8 cellular contexts compared by ENCODE assay signal in genomic region chr1:115829023-115829674, GRCh38. TPM values are rescaled to one million over a fixed set of nuclear protein-coding genes. Genes with fewer than 3 reads are reported as not detected.
DNase-seq lines count a peak whose midpoint lies in the region; ATAC-seq, FAIRE-seq and TF ChIP-seq lines count a peak whose summit lies in the region.
"Had no signal": no experiment of that assay in that cellular context is flagged by ENCODE, and none has a peak within 500 bp of the region (broad histone marks: within the 10 kb centered on the region; RNA-seq: fewer than 3 reads in every experiment).

No MANE protein-coding gene starts in this region.

- H3K4me3 Mint-ChIP-seq in neural progenitor cell, result peak overlapping the region; percentile 83

- H3K4me2 ChIP-seq in neural progenitor cell, result peak overlapping the region; percentile 98

- peaks cover 2% of the 10 kb centered on the region for H3K36me3 Mint-ChIP-seq in neural progenitor cell

- intact Hi-C loops in esophagus squamous epithelium (cut with DNase I), result no loop called here

- 37 to 41% methylated on average over 18 to 20 of the region's 20 CpGs for WGBS in esophagus squamous epithelium, 2 donors

- ATAC-seq in HG02884 (IDR thresholded peaks at IDR 0.05; ENCODE audit: unreplicated experiment) (no peak), HG03280 (IDR thresholded peaks at IDR 0.05; ENCODE audit: unreplicated experiment) (no peak)

- no peaks in the 10 kb centered on the region for H3K9me3 Mint-ChIP-seq in neural progenitor cell

- no peaks in the 10 kb centered on the region for H3K79me2 ChIP-seq in neural progenitor cell (ENCODE audit: low read depth)

- H3K27me3 ChIP-seq in esophagus squamous epithelium (peaks cover 0 to 34% (median 0%) of the 10 kb centered on the region in 4 donors), neural progenitor cell (peaks cover 39% of the 10 kb centered on the region)

- peaks cover 17% of the 10 kb centered on the region for H3K4me1 Mint-ChIP-seq in neural progenitor cell

- peak overlapping the region; percentile 76 for H3K27ac Mint-ChIP-seq in neural progenitor cell

- no peak overlapping the region for H2AFZ ChIP-seq in neural progenitor cell (replicated peaks)

- peaks cover 14 to 41% (median 20%) of the 10 kb centered on the region in 3 donors for H3K4me1 ChIP-seq in esophagus squamous epithelium
- H3K4me1 ChIP-seq in neural progenitor cell, result peaks cover 11% of the 10 kb centered on the region

- no peak overlapping the region for H3K9ac ChIP-seq in neural progenitor cell

- TF ChIP-seq POLR2A in H54 (IDR thresholded peaks at IDR 0.05; ENCODE audit: low read depth, low read length), result no peak
- TF ChIP-seq POLR2A in esophagus squamous epithelium (IDR thresholded peaks at IDR 0.05), result peak in 1 of 4 donors; percentile 49

- H3K9me3 ChIP-seq in esophagus squamous epithelium, result no peaks in the 10 kb centered on the region
- no peaks in the 10 kb centered on the region for H3K9me3 ChIP-seq in neural progenitor cell (ENCODE audit: low read depth)

- H3K36me3 ChIP-seq in esophagus squamous epithelium, result no peaks in the 10 kb centered on the region
- no peaks in the 10 kb centered on the region for H3K36me3 ChIP-seq in neural progenitor cell

- peaks cover 14% of the 10 kb centered on the region for H3F3A ChIP-seq in neural progenitor cell (ENCODE audit: low read depth)

- peak overlapping the region; percentile 29 to 67 (median 54) for H3K4me3 ChIP-seq in esophagus squamous epithelium
- peak overlapping the region; percentile 67 for H3K4me3 ChIP-seq in neural progenitor cell

- in situ Hi-C loops in SK-MEL-5 (cut with HindIII; ENCODE audit: low pct_unique_long_range_greater_than_20kb, low sequenced_read_pairs), result no loop called here

- H3K27ac ChIP-seq in esophagus squamous epithelium, result peak overlapping the region; percentile 43 to 86 (median 78)
- H3K27ac ChIP-seq in neural progenitor cell, result no peak overlapping the region

- peaks cover 8% of the 10 kb centered on the region for H3K27me3 Mint-ChIP-seq in neural progenitor cell (ENCODE audit: insufficient read depth, low read depth)

- no peak for FAIRE-seq in H54 (lab: Jason Lieb, UNC)

- TF ChIP-seq CTCF in esophagus squamous epithelium (IDR thresholded peaks at IDR 0.05) (no peak), neural progenitor cell (IDR thresholded peaks at IDR 0.05) (no peak)

- H4K20me1 ChIP-seq in neural progenitor cell (ENCODE audit: low read depth), result no peaks in the 10 kb centered on the region

- DNase-seq in H54 (ENCODE audit: insufficient read length, low spot score) (peak; percentile 73), SK-MEL-5 (ENCODE audit: low read depth, low spot score) (peak; percentile 2), esophagus squamous epithelium (lab: John Stamatoyannopoulos, UW) (no peak), neural progenitor cell (ENCODE audit: low spot score) (no peak), NCI-H446 treated with DMSO at 0.1 percent for 48 hours (lab: John Stamatoyannopoulos, UW) (no peak)

RNA-seq across cellular contexts. Expression of gene NHLH2, which starts 11.8 kb away (rescaled TPM):
- not detected in 2 replicates for total RNA-seq in SK-MEL-5 (2014; rRNA removed; shearing (Covaris generic))
- not detected in 2 replicates for polyA plus RNA-seq in SK-MEL-5 (2015; cell fraction: cytosol; rRNA removed)
- polyA plus RNA-seq in SK-MEL-5 (2015; cell fraction: nucleus; rRNA removed), result not detected in 2 replicates
- total RNA-seq in esophagus squamous epithelium (1 to 10 TPM; 1.6 to 2.7 (median 2.5) TPM), neural progenitor cell (ENCODE audit: low replicate concordance) (0.17 and 0.56 TPM in 2 replicates)
- total RNA-seq: T-helper 1 cell treated with Interleukin-12 subunit alpha and Interleukin-12 subunit beta and Interleukin-4 antibody, amounts not matched to agents 30 ng/mL and 1 ng/mL, for 36 hours had no signal

Comparison
In these comparisons a context has a peak if more than half of its experiments do, and no peak if none do; other contexts are left out.
1. DNase-seq: peak in H54 (single experiment) and SK-MEL-5 (single experiment); none in esophagus squamous epithelium (single experiment), neural progenitor cell (single experiment) and NCI-H446 treated with DMSO at 0.1 percent for 48 hours (single experiment).